1 cellular context compared by ENCODE assay signal in the genomic region with DNA sequence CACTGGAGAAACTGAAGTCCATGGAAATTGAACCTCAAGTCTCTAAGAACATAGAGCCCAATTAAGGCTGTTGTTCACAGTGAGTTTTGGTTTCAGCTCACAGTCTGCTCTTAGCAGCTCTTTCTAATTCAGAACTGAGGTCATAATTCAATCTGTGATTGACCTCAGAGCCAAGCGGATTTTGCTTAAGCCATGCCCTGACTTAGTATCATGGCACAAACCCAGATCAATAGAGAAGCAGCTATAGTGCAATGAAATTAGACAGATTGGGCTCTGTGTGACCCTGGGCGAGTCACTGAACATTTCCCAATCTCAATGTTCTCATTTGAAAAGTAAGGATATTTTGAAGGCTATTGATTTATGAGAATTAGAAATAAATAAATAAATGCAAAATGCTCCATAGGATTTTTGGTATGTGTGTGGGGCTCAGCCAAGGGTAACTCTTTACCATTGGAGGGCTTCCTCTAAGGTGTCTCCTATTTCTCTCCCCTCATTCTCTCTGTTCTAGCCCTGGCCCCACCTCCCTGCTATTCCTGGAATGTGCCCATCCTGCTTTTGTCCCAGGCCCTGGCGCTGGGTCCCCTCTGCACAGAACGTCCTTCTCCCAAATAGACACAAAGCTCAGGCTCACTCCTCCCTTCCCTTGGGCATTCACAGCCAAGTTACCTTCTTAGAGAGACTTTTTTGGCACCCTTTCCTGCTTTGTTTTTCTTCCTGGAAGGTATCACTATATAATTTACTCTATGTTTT.
TF ChIP-seq lines count a peak whose summit lies in the region.

No MANE protein-coding gene starts in this region.

TF ChIP-seq in GM12878, 131 proteins besides CTCF, POLR2A, EP300 and RAD21:
- TF ChIP-seq PBX3 (IDR thresholded peaks at IDR 0.05; ENCODE audit: insufficient replicate concordance, low read depth, low read length), result no peak
- TF ChIP-seq USF2 (IDR thresholded peaks at IDR 0.05; ENCODE audit: borderline replicate concordance, low read depth, low read length), result no peak
- TF ChIP-seq ZBTB40 (IDR thresholded peaks at IDR 0.05; ENCODE audit: borderline replicate concordance), result no peak
- TF ChIP-seq, protein P1, sequence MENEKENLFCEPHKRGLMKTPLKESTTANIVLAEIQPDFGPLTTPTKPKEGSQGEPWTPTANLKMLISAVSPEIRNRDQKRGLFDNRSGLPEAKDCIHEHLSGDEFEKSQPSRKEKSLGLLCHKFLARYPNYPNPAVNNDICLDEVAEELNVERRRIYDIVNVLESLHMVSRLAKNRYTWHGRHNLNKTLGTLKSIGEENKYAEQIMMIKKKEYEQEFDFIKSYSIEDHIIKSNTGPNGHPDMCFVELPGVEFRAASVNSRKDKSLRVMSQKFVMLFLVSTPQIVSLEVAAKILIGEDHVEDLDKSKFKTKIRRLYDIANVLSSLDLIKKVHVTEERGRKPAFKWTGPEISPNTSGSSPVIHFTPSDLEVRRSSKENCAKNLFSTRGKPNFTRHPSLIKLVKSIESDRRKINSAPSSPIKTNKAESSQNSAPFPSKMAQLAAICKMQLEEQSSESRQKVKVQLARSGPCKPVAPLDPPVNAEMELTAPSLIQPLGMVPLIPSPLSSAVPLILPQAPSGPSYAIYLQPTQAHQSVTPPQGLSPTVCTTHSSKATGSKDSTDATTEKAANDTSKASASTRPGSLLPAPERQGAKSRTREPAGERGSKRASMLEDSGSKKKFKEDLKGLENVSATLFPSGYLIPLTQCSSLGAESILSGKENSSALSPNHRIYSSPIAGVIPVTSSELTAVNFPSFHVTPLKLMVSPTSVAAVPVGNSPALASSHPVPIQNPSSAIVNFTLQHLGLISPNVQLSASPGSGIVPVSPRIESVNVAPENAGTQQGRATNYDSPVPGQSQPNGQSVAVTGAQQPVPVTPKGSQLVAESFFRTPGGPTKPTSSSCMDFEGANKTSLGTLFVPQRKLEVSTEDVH (IDR thresholded peaks at IDR 0.05; ENCODE audit: low read depth, partially characterized antibody), result no peak
- TF ChIP-seq CREM (IDR thresholded peaks at IDR 0.05; ENCODE audit: low read depth), result no peak
- TF ChIP-seq, protein P2, sequence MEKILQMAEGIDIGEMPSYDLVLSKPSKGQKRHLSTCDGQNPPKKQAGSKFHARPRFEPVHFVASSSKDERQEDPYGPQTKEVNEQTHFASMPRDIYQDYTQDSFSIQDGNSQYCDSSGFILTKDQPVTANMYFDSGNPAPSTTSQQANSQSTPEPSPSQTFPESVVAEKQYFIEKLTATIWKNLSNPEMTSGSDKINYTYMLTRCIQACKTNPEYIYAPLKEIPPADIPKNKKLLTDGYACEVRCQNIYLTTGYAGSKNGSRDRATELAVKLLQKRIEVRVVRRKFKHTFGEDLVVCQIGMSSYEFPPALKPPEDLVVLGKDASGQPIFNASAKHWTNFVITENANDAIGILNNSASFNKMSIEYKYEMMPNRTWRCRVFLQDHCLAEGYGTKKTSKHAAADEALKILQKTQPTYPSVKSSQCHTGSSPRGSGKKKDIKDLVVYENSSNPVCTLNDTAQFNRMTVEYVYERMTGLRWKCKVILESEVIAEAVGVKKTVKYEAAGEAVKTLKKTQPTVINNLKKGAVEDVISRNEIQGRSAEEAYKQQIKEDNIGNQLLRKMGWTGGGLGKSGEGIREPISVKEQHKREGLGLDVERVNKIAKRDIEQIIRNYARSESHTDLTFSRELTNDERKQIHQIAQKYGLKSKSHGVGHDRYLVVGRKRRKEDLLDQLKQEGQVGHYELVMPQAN (conservative IDR thresholded peaks at IDR 0.05), result no peak
- no peak for TF ChIP-seq ATF3 (IDR thresholded peaks at IDR 0.05; ENCODE audit: borderline replicate concordance, extremely low read depth, low read depth, low read length)
- TF ChIP-seq NFIC (IDR thresholded peaks at IDR 0.05; ENCODE audit: low read depth, low read length), result no peak
- no peak for TF ChIP-seq ZZZ3 (IDR thresholded peaks at IDR 0.05; ENCODE audit: control insufficient read depth, insufficient read length, low read depth)
- TF ChIP-seq E4F1 (IDR thresholded peaks at IDR 0.05; ENCODE audit: borderline replicate concordance, partially characterized antibody), result no peak
- no peak for TF ChIP-seq ZSCAN29 (IDR thresholded peaks at IDR 0.05)
- TF ChIP-seq ZNF384 (IDR thresholded peaks at IDR 0.05; ENCODE audit: borderline replicate concordance, low read depth, low read length), result no peak
- no peak for TF ChIP-seq BHLHE40 (IDR thresholded peaks at IDR 0.05; ENCODE audit: borderline replicate concordance in 1 of 2, low read depth in 2 of 2, low read length in 1 of 2)
- no peak for TF ChIP-seq YY1 (IDR thresholded peaks at IDR 0.05; ENCODE audit: low read depth, low read length)
- no peak for TF ChIP-seq GATAD2B (conservative IDR thresholded peaks at IDR 0.05; ENCODE audit: low read depth)
- TF ChIP-seq, protein P3, sequence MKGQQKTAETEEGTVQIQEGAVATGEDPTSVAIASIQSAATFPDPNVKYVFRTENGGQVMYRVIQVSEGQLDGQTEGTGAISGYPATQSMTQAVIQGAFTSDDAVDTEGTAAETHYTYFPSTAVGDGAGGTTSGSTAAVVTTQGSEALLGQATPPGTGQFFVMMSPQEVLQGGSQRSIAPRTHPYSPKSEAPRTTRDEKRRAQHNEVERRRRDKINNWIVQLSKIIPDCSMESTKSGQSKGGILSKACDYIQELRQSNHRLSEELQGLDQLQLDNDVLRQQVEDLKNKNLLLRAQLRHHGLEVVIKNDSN (IDR thresholded peaks at IDR 0.05; ENCODE audit: borderline replicate concordance, extremely low read length, insufficient read depth, low read depth, low read length), result no peak
- TF ChIP-seq, protein P4, sequence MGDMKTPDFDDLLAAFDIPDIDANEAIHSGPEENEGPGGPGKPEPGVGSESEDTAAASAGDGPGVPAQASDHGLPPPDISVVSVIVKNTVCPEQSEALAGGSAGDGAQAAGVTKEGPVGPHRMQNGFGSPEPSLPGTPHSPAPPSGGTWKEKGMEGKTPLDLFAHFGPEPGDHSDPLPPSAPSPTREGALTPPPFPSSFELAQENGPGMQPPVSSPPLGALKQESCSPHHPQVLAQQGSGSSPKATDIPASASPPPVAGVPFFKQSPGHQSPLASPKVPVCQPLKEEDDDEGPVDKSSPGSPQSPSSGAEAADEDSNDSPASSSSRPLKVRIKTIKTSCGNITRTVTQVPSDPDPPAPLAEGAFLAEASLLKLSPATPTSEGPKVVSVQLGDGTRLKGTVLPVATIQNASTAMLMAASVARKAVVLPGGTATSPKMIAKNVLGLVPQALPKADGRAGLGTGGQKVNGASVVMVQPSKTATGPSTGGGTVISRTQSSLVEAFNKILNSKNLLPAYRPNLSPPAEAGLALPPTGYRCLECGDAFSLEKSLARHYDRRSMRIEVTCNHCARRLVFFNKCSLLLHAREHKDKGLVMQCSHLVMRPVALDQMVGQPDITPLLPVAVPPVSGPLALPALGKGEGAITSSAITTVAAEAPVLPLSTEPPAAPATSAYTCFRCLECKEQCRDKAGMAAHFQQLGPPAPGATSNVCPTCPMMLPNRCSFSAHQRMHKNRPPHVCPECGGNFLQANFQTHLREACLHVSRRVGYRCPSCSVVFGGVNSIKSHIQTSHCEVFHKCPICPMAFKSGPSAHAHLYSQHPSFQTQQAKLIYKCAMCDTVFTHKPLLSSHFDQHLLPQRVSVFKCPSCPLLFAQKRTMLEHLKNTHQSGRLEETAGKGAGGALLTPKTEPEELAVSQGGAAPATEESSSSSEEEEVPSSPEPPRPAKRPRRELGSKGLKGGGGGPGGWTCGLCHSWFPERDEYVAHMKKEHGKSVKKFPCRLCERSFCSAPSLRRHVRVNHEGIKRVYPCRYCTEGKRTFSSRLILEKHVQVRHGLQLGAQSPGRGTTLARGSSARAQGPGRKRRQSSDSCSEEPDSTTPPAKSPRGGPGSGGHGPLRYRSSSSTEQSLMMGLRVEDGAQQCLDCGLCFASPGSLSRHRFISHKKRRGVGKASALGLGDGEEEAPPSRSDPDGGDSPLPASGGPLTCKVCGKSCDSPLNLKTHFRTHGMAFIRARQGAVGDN (IDR thresholded peaks at IDR 0.05), result no peak
- TF ChIP-seq E2F4 (IDR thresholded peaks at IDR 0.05; ENCODE audit: low read depth, low read length), result no peak
- TF ChIP-seq, protein P5, sequence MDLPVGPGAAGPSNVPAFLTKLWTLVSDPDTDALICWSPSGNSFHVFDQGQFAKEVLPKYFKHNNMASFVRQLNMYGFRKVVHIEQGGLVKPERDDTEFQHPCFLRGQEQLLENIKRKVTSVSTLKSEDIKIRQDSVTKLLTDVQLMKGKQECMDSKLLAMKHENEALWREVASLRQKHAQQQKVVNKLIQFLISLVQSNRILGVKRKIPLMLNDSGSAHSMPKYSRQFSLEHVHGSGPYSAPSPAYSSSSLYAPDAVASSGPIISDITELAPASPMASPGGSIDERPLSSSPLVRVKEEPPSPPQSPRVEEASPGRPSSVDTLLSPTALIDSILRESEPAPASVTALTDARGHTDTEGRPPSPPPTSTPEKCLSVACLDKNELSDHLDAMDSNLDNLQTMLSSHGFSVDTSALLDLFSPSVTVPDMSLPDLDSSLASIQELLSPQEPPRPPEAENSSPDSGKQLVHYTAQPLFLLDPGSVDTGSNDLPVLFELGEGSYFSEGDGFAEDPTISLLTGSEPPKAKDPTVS (IDR thresholded peaks at IDR 0.05; ENCODE audit: low read depth, low read length), result no peak
TF ChIP-seq in GM12878: peak in this region for 0.
